Comparison of ENCODE assay signal across 11 cellular contexts in genomic region chr5:151087475-151087874, GRCh38. TPM values are rescaled to one million over a fixed set of nuclear protein-coding genes. Genes with fewer than 3 reads are reported as not detected.
DNase-seq lines count a peak whose midpoint lies in the region; ATAC-seq and TF ChIP-seq lines count a peak whose summit lies in the region.
"Had no signal": no experiment of that assay in that cellular context is flagged by ENCODE, and none has a peak within 500 bp of the region (broad histone marks: within the 10 kb centered on the region; RNA-seq: fewer than 3 reads in every experiment).

No MANE protein-coding gene starts in this region.

- H4K20me1 ChIP-seq in OCI-LY7 (ENCODE audit: insufficient read depth, low read length) (no peaks in the 10 kb centered on the region), smooth muscle cell (ENCODE audit: low read depth) (no peaks in the 10 kb centered on the region), hepatocyte (ENCODE audit: insufficient read depth, poor library complexity, severe bottlenecking) (no peaks in the 10 kb centered on the region)

- no peak overlapping the region for H3K4me3 ChIP-seq in OCI-LY7 (ENCODE audit: low read depth, low read length, poor library complexity, severe bottlenecking)
- H3K4me3 ChIP-seq in duodenal mucosa (ENCODE audit: low read depth in 1 of 2, low read length in 2 of 2) = peak overlapping the region in 1 of 2 donors; percentile 57
- H3K4me3 ChIP-seq in smooth muscle cell = no peak overlapping the region
- no peak overlapping the region for H3K4me3 ChIP-seq in hepatocyte
- H3K4me3 ChIP-seq: dorsolateral prefrontal cortex, tibial artery had no signal

- H3K4me1 ChIP-seq in OCI-LY7 (ENCODE audit: insufficient read depth, low read length, poor library complexity, severe bottlenecking) = peaks cover 38% of the 10 kb centered on the region
- H3K4me1 ChIP-seq in duodenal mucosa (ENCODE audit: control insufficient read depth in 1 of 2, insufficient read depth in 2 of 2, low read length in 2 of 2) = peaks cover 57 to 72% of the 10 kb centered on the region in 2 donors
- peaks cover 3% of the 10 kb centered on the region for H3K4me1 ChIP-seq in smooth muscle cell (ENCODE audit: low read depth)
- peaks cover 19% of the 10 kb centered on the region for H3K4me1 ChIP-seq in hepatocyte (ENCODE audit: insufficient read depth)

- H3K9me3 ChIP-seq in OCI-LY7 (ENCODE audit: low read length) = no peaks in the 10 kb centered on the region
- H3K9me3 ChIP-seq in duodenal mucosa (ENCODE audit: control insufficient read depth in 1 of 2, low read length in 2 of 2) = no peaks in the 10 kb centered on the region
- H3K9me3 ChIP-seq in smooth muscle cell (replicated peaks; ENCODE audit: low read depth) = no peaks in the 10 kb centered on the region
- H3K9me3 ChIP-seq in hepatocyte (ENCODE audit: low read depth) = no peaks in the 10 kb centered on the region
- H3K9me3 ChIP-seq: tibial artery had no signal

- DNase-seq in activated CD4-positive, alpha-beta T cell treated with anti-CD3 and anti-CD28 coated beads for 36 hours = no peak
- DNase-seq in activated CD4-positive, alpha-beta T cell treated with anti-CD3 and anti-CD28 coated beads, Interleukin-2, amount 50 U/mL, for 1 hour = no peak
- DNase-seq in OCI-LY7 (ENCODE audit: low spot score) (no peak), smooth muscle cell (lab: John Stamatoyannopoulos, UW; ENCODE audit: unreplicated experiment) (no peak), dedifferentiated amniotic fluid mesenchymal stem cell (ENCODE audit: extremely low spot score) (no peak), hepatocyte (ENCODE audit: low spot score) (no peak), NCI-H226 (no peak)
- DNase-seq: dorsolateral prefrontal cortex, tibial artery had no signal

- TF ChIP-seq CTCF in OCI-LY7 (conservative IDR thresholded peaks at IDR 0.05; ENCODE audit: low read length) (no peak), smooth muscle cell (IDR thresholded peaks at IDR 0.05; ENCODE audit: borderline replicate concordance, insufficient read depth, poor library complexity, severe bottlenecking) (no peak), hepatocyte (IDR thresholded peaks at IDR 0.05; ENCODE audit: poor library complexity) (no peak)

- peaks cover 54% of the 10 kb centered on the region for H3K4me1 Mint-ChIP-seq in activated CD4-positive, alpha-beta T cell treated with anti-CD3 and anti-CD28 coated beads for 36 hours

- WGBS in smooth muscle cell (ENCODE audit: low lambda C conversion rate) = 93% methylated on average over 7 of the region's 7 CpGs
- WGBS in hepatocyte (ENCODE audit: low lambda C conversion rate, missing lambda C conversion rate) = 92% methylated on average over 7 of the region's 7 CpGs

- H3K4me3 Mint-ChIP-seq in activated CD4-positive, alpha-beta T cell treated with anti-CD3 and anti-CD28 coated beads for 36 hours = peak overlapping the region; percentile 80

- POLR2A ChIA-PET in activated CD4-positive, alpha-beta T cell treated with anti-CD3 and anti-CD28 coated beads for 36 hours (lab: Charles Lee) = interaction anchor here (0.7 to 1.0 kb wide), 2 partner anchors 9 kb away, joined by 3 read pairs; no protein-coding TSS in a partner anchor
- POLR2A ChIA-PET in OCI-LY7 (lab: Charles Lee) = interaction anchor here (1.1 kb wide), 1 partner anchor 165 kb away, joined by 4 read pairs; the partner anchor contains the start of gene GM2A

- no peaks in the 10 kb centered on the region for H3K27me3 Mint-ChIP-seq in activated CD4-positive, alpha-beta T cell treated with anti-CD3 and anti-CD28 coated beads for 36 hours
- H3K27me3 Mint-ChIP-seq: naive thymus-derived CD8-positive, alpha-beta T cell had no signal

- H3K4me2 ChIP-seq in OCI-LY7 (ENCODE audit: low read length) (peak overlapping the region; percentile 60), smooth muscle cell (no peak overlapping the region), hepatocyte (no peak overlapping the region)

- peak overlapping the region; percentile 70 to 87 for H3K9ac ChIP-seq in duodenal mucosa (ENCODE audit: low read depth in 1 of 2, low read length in 2 of 2)
- H3K9ac ChIP-seq in smooth muscle cell (ENCODE audit: low read depth) = no peak overlapping the region

- H3K9me2 ChIP-seq in OCI-LY7 (ENCODE audit: insufficient read depth, low read length) (no peaks in the 10 kb centered on the region), hepatocyte (replicated peaks; ENCODE audit: insufficient read depth) (no peaks in the 10 kb centered on the region)

- H3F3A ChIP-seq in smooth muscle cell (ENCODE audit: low read depth) = peaks cover 12% of the 10 kb centered on the region

- H3K36me3 Mint-ChIP-seq in activated CD4-positive, alpha-beta T cell treated with anti-CD3 and anti-CD28 coated beads for 36 hours (ENCODE audit: low read depth) = peaks cover 18% of the 10 kb centered on the region
- H3K36me3 Mint-ChIP-seq: naive thymus-derived CD8-positive, alpha-beta T cell had no signal

- H2AFZ ChIP-seq in OCI-LY7 (ENCODE audit: low read length) = peak overlapping the region; percentile 67
- no peak overlapping the region for H2AFZ ChIP-seq in smooth muscle cell (ENCODE audit: low read depth)
- H2AFZ ChIP-seq in hepatocyte = no peak overlapping the region

- no peaks in the 10 kb centered on the region for H3K9me3 Mint-ChIP-seq in activated CD4-positive, alpha-beta T cell treated with anti-CD3 and anti-CD28 coated beads for 36 hours (ENCODE audit: low read depth)
- H3K9me3 Mint-ChIP-seq: naive thymus-derived CD8-positive, alpha-beta T cell had no signal

- no peak for ATAC-seq in activated CD4-positive, alpha-beta T cell treated with anti-CD3 and anti-CD28 coated beads for 36 hours

- CTCF ChIA-PET in activated CD4-positive, alpha-beta T cell treated with anti-CD3 and anti-CD28 coated beads for 36 hours (lab: Charles Lee) = interaction anchor here (0.8 to 2.4 kb wide), 5 partner anchors 11 to 163 kb away, joined by 3 to 15 read pairs (median 5); no protein-coding TSS in a partner anchor
- CTCF ChIA-PET in OCI-LY7 (lab: Charles Lee; ENCODE audit: unreplicated experiment) = interaction anchor here (0.6 kb wide), 1 partner anchor 35 kb away, joined by 4 read pairs; no protein-coding TSS in a partner anchor

- H3K27ac ChIP-seq in OCI-LY7 (ENCODE audit: low read depth, low read length, poor library complexity, severe bottlenecking) = no peak overlapping the region
- no peak overlapping the region for H3K27ac ChIP-seq in duodenal mucosa (ENCODE audit: low read depth, low read length)
- peak overlapping the region; percentile 91 for H3K27ac ChIP-seq in smooth muscle cell (ENCODE audit: low read depth)
- H3K27ac ChIP-seq in hepatocyte = no peak overlapping the region

- H3K36me3 ChIP-seq in OCI-LY7 (ENCODE audit: insufficient read depth, low read length) = no peaks in the 10 kb centered on the region
- H3K36me3 ChIP-seq in duodenal mucosa (ENCODE audit: control insufficient read depth in 1 of 2, insufficient read depth in 2 of 2, low read length in 2 of 2) = no peaks in the 10 kb centered on the region
- no peaks in the 10 kb centered on the region for H3K36me3 ChIP-seq in smooth muscle cell (ENCODE audit: low read depth)
- H3K36me3 ChIP-seq in hepatocyte (replicated peaks; ENCODE audit: insufficient read depth, low read depth) = no peaks in the 10 kb centered on the region
- H3K36me3 ChIP-seq: tibial artery had no signal

- intact Hi-C loops in activated CD4-positive, alpha-beta T cell treated with anti-CD3 and anti-CD28 coated beads for 36 hours (cut with DNase I, micrococcal nuclease) = loop anchor here in 1 of 2 experiments (5.0 to 10.0 kb wide), 2 partner anchors 35 to 303 kb away; no protein-coding TSS in a partner anchor
- intact Hi-C loops in OCI-LY7 (cut with micrococcal nuclease; ENCODE audit: unreplicated experiment) = no loop called here

- BruUV-seq in OCI-LY7 (replicated peaks; lab: Mats Ljungman, UMichigan) = no TSS peak

- H3K27me3 ChIP-seq in duodenal mucosa (ENCODE audit: control insufficient read depth in 1 of 2, insufficient read depth in 2 of 2, low read length in 2 of 2) (no peaks in the 10 kb centered on the region), smooth muscle cell (ENCODE audit: low read depth) (no peaks in the 10 kb centered on the region), hepatocyte (no peaks in the 10 kb centered on the region)
- H3K27me3 ChIP-seq: dorsolateral prefrontal cortex, tibial artery had no signal

- peak overlapping the region; percentile 86 for H3K27ac Mint-ChIP-seq in activated CD4-positive, alpha-beta T cell treated with anti-CD3 and anti-CD28 coated beads for 36 hours

- no peaks in the 10 kb centered on the region for H3K79me2 ChIP-seq in OCI-LY7 (ENCODE audit: insufficient read depth, low read depth, low read length)
- H3K79me2 ChIP-seq in smooth muscle cell (ENCODE audit: low read depth) = no peaks in the 10 kb centered on the region
- peaks cover 5% of the 10 kb centered on the region for H3K79me2 ChIP-seq in hepatocyte

RNA-seq across cellular contexts. Expression of gene TNIP1, which starts 6.6 kb away (rescaled TPM):
- 100 to 1,000 TPM; 351 to 408 TPM for total RNA-seq in activated CD4-positive, alpha-beta T cell treated with anti-CD3 and anti-CD28 coated beads for 36 hours
- 51.4 and 55.9 TPM in 2 replicates for total RNA-seq in OCI-LY7 (2014; rRNA removed; shearing (Covaris generic))
- total RNA-seq in OCI-LY7 (2022) = 76.3 and 77.5 TPM in 2 replicates
- 45.7 and 51.4 TPM in 2 replicates for total RNA-seq in smooth muscle cell
- polyA plus RNA-seq in smooth muscle cell = 64.4 and 73.7 TPM in 2 replicates
- 54.3 and 64.6 TPM in 2 replicates for total RNA-seq in hepatocyte
- 48.0 and 57.0 TPM in 2 replicates for polyA plus RNA-seq in hepatocyte
